Comparison of ENCODE assay signal across 11 cellular contexts in genomic region chr4:105061720-105062119, GRCh38.
A peak's percentile ranks its signal among the peaks of the same experiment; 100 is the strongest.
DNase-seq lines count a peak whose midpoint lies in the region; ATAC-seq, FAIRE-seq and TF ChIP-seq lines count a peak whose summit lies in the region.
"Had no signal": no experiment of that assay in that cellular context is flagged by ENCODE, and none has a peak within 500 bp of the region (broad histone marks: within the 10 kb centered on the region; RNA-seq: fewer than 3 reads in every experiment).

No MANE protein-coding gene starts in this region.

- WGBS in GM12878 (ENCODE audit: insufficient coverage, insufficient replicate concordance, low lambda C conversion rate, missing lambda C conversion rate) = 0% methylated on average over 1 of the region's 1 CpG
- WGBS in spleen, 5 donors = 9 to 29% (median 17%) methylated on average over 1 of the region's 1 CpG

- intact Hi-C loops in PC-3 (cut with micrococcal nuclease) (no loop called here), GM12878 (cut with micrococcal nuclease; ENCODE audit: unreplicated experiment) (loop anchor here (2.0 to 5.0 kb wide), 4 partner anchors 66 to 411 kb away; partner anchors contain the start of gene TET2), spleen (cut with DNase I; ENCODE audit: low total_unique reads) (no loop called here)

- no peak for FAIRE-seq in GM12878 (lab: Jason Lieb, UNC)
- FAIRE-seq: A549 had no signal

- H2AFZ ChIP-seq in PC-3 (ENCODE audit: low read length) = 0 out of 2 replicates have a peak overlapping the region, but pooled peaks have one; percentile 43
- H2AFZ ChIP-seq in GM12878 (ENCODE audit: control insufficient read depth, low read depth, low read length) = peak overlapping the region; percentile 52

- ATAC-seq in PC-3 (no peak), GM12878 (no peak), GM19324 (IDR thresholded peaks at IDR 0.05; ENCODE audit: low FRiP score, unreplicated experiment) (no peak), GM21737 (IDR thresholded peaks at IDR 0.05; ENCODE audit: unreplicated experiment) (no peak)
- ATAC-seq: A549 had no signal

- POLR2A ChIA-PET in PC-3 (lab: Charles Lee; ENCODE audit: unreplicated experiment) (no interaction called here), GM12878 (lab: Charles Lee) (interaction anchor here (0.6 to 0.7 kb wide), 2 partner anchors 38 to 52 kb away, joined by 4 read pairs; no protein-coding TSS in a partner anchor)

- BruUV-seq in PC-3 (replicated peaks; lab: Mats Ljungman, UMichigan) (no TSS peak), GM12878 (replicated peaks; lab: Mats Ljungman, UMichigan) (no TSS peak)

- TF ChIP-seq RAD21 in GM12878 (IDR thresholded peaks at IDR 0.05; ENCODE audit: insufficient read depth, low read depth, low read length) = no peak

- H3K9ac ChIP-seq in PC-3 (ENCODE audit: low read length) (0 out of 2 replicates have a peak overlapping the region, but pooled peaks have one; percentile 25), GM12878 (ENCODE audit: control insufficient read depth, insufficient read depth, low read length) (peak overlapping the region; percentile 73)

- TF ChIP-seq CTCF in PC-3 (conservative IDR thresholded peaks at IDR 0.05; ENCODE audit: low read depth, low read length) = no peak
- TF ChIP-seq CTCF in GM12878 (IDR thresholded peaks at IDR 0.05 in 2 of 3, conservative IDR thresholded peaks at IDR 0.05 in 1 of 3; ENCODE audit: control insufficient read depth in 2 of 3, extremely low read depth in 1 of 3, insufficient read depth in 1 of 3, low read depth in 3 of 3, low read length in 3 of 3) = no peak
- TF ChIP-seq CTCF in spleen (IDR thresholded peaks at IDR 0.05 in 8 of 11, conservative IDR thresholded peaks at IDR 0.05 in 3 of 11) = no peak

- in situ Hi-C loops in GM12878 (cut with MboI) = loop anchor here (5.0 kb wide), 1 partner anchor 411 kb away; the partner anchor contains the start of gene PPA2

- no peaks in the 10 kb centered on the region for H4K20me1 ChIP-seq in PC-3 (ENCODE audit: low read length)
- H4K20me1 ChIP-seq in GM12878 (ENCODE audit: control insufficient read depth, insufficient read depth) = no peaks in the 10 kb centered on the region

- no peak for TF ChIP-seq EP300 in GM12878 (IDR thresholded peaks at IDR 0.05; ENCODE audit: borderline replicate concordance in 1 of 2, control insufficient read depth in 1 of 2, low read depth in 2 of 2, low read length in 2 of 2)

- H3K4me2 ChIP-seq in PC-3 (ENCODE audit: low read length) = peak overlapping the region; percentile 75
- H3K4me2 ChIP-seq in GM12878 (ENCODE audit: control insufficient read depth, insufficient read depth) = peak overlapping the region; percentile 93
- H3K4me2 ChIP-seq: A549 had no signal

- H3K27me3 ChIP-seq in PC-3 (ENCODE audit: low read length) = no peaks in the 10 kb centered on the region
- H3K27me3 ChIP-seq in GM12878 (replicated peaks in 1 of 2; ENCODE audit: control insufficient read depth in 2 of 2, insufficient read depth in 2 of 2, low read length in 1 of 2) = no peaks in the 10 kb centered on the region
- no peaks in the 10 kb centered on the region for H3K27me3 ChIP-seq in spleen (replicated peaks in 1 of 7)
- H3K27me3 ChIP-seq: MG63 had no signal

- peak; percentile 29 for DNase-seq in NCI-H748 (lab: John Stamatoyannopoulos, UW; ENCODE audit: unreplicated experiment)
- DNase-seq in NCI-H748 treated with DMSO at 0.1 percent for 48 hours (lab: John Stamatoyannopoulos, UW) = no peak
- DNase-seq in PC-3 = peak; percentile 31
- DNase-seq in GM12878 (ENCODE audit: low read depth, low spot score) = no peak
- DNase-seq in spleen = no peak
- no peak for DNase-seq in NCI-H1417 treated with DMSO at 0.1 percent for 48 hours (lab: John Stamatoyannopoulos, UW)
- DNase-seq: glutamatergic neuron, MG63 had no signal

- peaks cover 46% of the 10 kb centered on the region for H3K4me1 ChIP-seq in PC-3 (ENCODE audit: insufficient read depth, low read length)
- H3K4me1 ChIP-seq in GM12878 (ENCODE audit: control insufficient read depth, insufficient read depth, low read length) = peaks cover 44% of the 10 kb centered on the region
- H3K4me1 ChIP-seq in spleen = peaks cover 0 to 55% (median 29%) of the 10 kb centered on the region in 6 donors
- H3K4me1 ChIP-seq: A549 had no signal

- H3K27ac ChIP-seq in PC-3 (ENCODE audit: low read length) = peak overlapping the region; percentile 89
- H3K27ac ChIP-seq in GM12878 (ENCODE audit: control insufficient read depth, insufficient read depth) = peak overlapping the region; percentile 94
- H3K27ac ChIP-seq in spleen = peak overlapping the region in 7 of 8 donors; percentile 59 to 90 (median 79)
- H3K27ac ChIP-seq: A549 had no signal

- H3K4me3 ChIP-seq in PC-3 (ENCODE audit: low read length) (peak overlapping the region; percentile 39; the same call in 1 of the 2 replicates), GM12878 (peak overlapping the region; percentile 45), spleen (peak overlapping the region in 1 of 8 donors; percentile 41)
- H3K4me3 ChIP-seq: A549, MG63 had no signal

- H3K36me3 ChIP-seq in PC-3 (ENCODE audit: low read depth, low read length) = no peaks in the 10 kb centered on the region
- H3K36me3 ChIP-seq in GM12878 (ENCODE audit: control insufficient read depth in 2 of 2, insufficient read depth in 2 of 2, low read length in 1 of 2) = no peaks in the 10 kb centered on the region
- H3K36me3 ChIP-seq in spleen = no peaks in the 10 kb centered on the region
- H3K36me3 ChIP-seq: MG63 had no signal

- H3K9me3 ChIP-seq in PC-3 (ENCODE audit: low read length) (no peaks in the 10 kb centered on the region), GM12878 (replicated peaks; ENCODE audit: control insufficient read depth, insufficient read depth, low read length) (no peaks in the 10 kb centered on the region; the same call in 1 of the 3 replicates), spleen (no peaks in the 10 kb centered on the region)
- H3K9me3 ChIP-seq: A549, MG63 had no signal

- SMC1A ChIA-PET in GM12878 (lab: Charles Lee; ENCODE audit: uncharacterized antibody, unreplicated experiment) = interaction anchor here (1.0 to 1.6 kb wide), 4 partner anchors 79 to 243 kb away, joined by 3 to 4 read pairs (median 3); partner anchors contain the start of gene TET2

- no peak for TF ChIP-seq POLR2A in GM12878 (IDR thresholded peaks at IDR 0.05; ENCODE audit: low read depth, low read length)
- no peak for TF ChIP-seq POLR2A in spleen (IDR thresholded peaks at IDR 0.05)

- CTCF ChIA-PET in PC-3 (lab: Charles Lee) = no interaction called here
- CTCF ChIA-PET in GM12878 (lab: Yijun Ruan, JAX) = interaction anchor here (0.9 to 1.3 kb wide), 3 partner anchors 15 to 412 kb away, joined by 3 to 5 read pairs (median 3); partner anchors contain the start of gene PPA2

- H3K9me2 ChIP-seq in PC-3 (replicated peaks; ENCODE audit: low read length) = no peaks in the 10 kb centered on the region

- no peaks in the 10 kb centered on the region for H3K79me2 ChIP-seq in PC-3 (ENCODE audit: low read length)
- no peaks in the 10 kb centered on the region for H3K79me2 ChIP-seq in GM12878 (ENCODE audit: control insufficient read depth, insufficient read depth, low read length)

- peaks cover 7% of the 10 kb centered on the region for H3F3A ChIP-seq in PC-3 (ENCODE audit: low read length, unreplicated experiment)

- RAD21 ChIA-PET in GM12878 (lab: Charles Lee; ENCODE audit: unreplicated experiment) = interaction anchor here (1.0 to 2.0 kb wide), 5 partner anchors 83 to 412 kb away, joined by 3 to 8 read pairs (median 3); partner anchors contain the start of gene PPA2

TF ChIP-seq in GM12878, 131 proteins besides CTCF, POLR2A, EP300 and RAD21 (continues in another document):
- TF ChIP-seq CEBPZ (IDR thresholded peaks at IDR 0.05; ENCODE audit: low read depth, low read length) = no peak
- no peak for TF ChIP-seq NRF1 (conservative IDR thresholded peaks at IDR 0.05; ENCODE audit: low read depth, low read length)
- peak; percentile 75; the same call in 1 of the 2 replicates for TF ChIP-seq SPI1 (IDR thresholded peaks at IDR 0.05; ENCODE audit: borderline replicate concordance, insufficient read depth, low read depth, low read length)
- peak; percentile 27; the same call in 1 of the 2 replicates for TF ChIP-seq RUNX3 (IDR thresholded peaks at IDR 0.05; ENCODE audit: low read length)
- TF ChIP-seq ATF2 (IDR thresholded peaks at IDR 0.05; ENCODE audit: low read length) = no peak

Comparison
In these comparisons a context has a peak if more than half of its experiments do, and no peak if none do; other contexts are left out.
1. DNase-seq: peak in NCI-H748 (single experiment) and PC-3 (single experiment); none in NCI-H748 treated with DMSO at 0.1 percent for 48 hours (single experiment), GM12878 (single experiment), spleen (single experiment) and NCI-H1417 treated with DMSO at 0.1 percent for 48 hours (single experiment).
2. Peak in every context shown above with its lines, with median percentiles within 50 percentile points of each other: H3K27ac ChIP-seq.